8 cellular contexts compared by ENCODE assay signal in genomic region chr11:67504023-67504949, GRCh38. TPM values are rescaled to one million over a fixed set of nuclear protein-coding genes. Genes with fewer than 3 reads are reported as not detected.
DNase-seq lines count a peak whose midpoint lies in the region; ATAC-seq and TF ChIP-seq lines count a peak whose summit lies in the region.

No MANE protein-coding gene starts in this region.

- no peaks in the 10 kb centered on the region for H3K9me3 ChIP-seq in adrenal gland (replicated peaks in 1 of 3)

- TF ChIP-seq POLR2A in adrenal gland (IDR thresholded peaks at IDR 0.05): no peak

- H3K27ac ChIP-seq in adrenal gland: peak overlapping the region; percentile 89 to 99 (median 98)

- H3K36me3 ChIP-seq in adrenal gland (replicated peaks in 1 of 2): no peaks in the 10 kb centered on the region

- H3K27me3 ChIP-seq in adrenal gland: no peaks in the 10 kb centered on the region

- TF ChIP-seq CTCF in adrenal gland (IDR thresholded peaks at IDR 0.05): no peak

- peak overlapping the region in 3 of 4 donors; percentile 13 to 83 (median 44) for H3K4me3 ChIP-seq in adrenal gland

- intact Hi-C loops in adrenal gland (cut with DNase I): loop anchor here in 1 of 2 donors (5.0 kb wide), 1 partner anchor 107 kb away; no protein-coding TSS in a partner anchor

- WGBS in adrenal gland, 4 donors: 2 to 12% (median 3%) methylated on average over 15 to 99 of the region's 99 CpGs

- peak; percentile 55 for DNase-seq in NCI-H2227 (lab: John Stamatoyannopoulos, UW; ENCODE audit: unreplicated experiment)
- no peak for DNase-seq in NCI-H2227 treated with DMSO at 0.1 percent for 48 hours (lab: John Stamatoyannopoulos, UW)
- peak; percentile 86 for DNase-seq in NCI-H69 (lab: John Stamatoyannopoulos, UW)
- DNase-seq in adrenal gland: peak in 4 of 7 donors; percentile 61 to 74 (median 70)
- DNase-seq in iPS-NIHi11 (ENCODE audit: low spot score): peak; percentile 77
- DNase-seq in stimulated activated CD4-positive, alpha-beta T cell treated with anti-CD3 and anti-CD28 coated beads, Interleukin-4, amount 100 ng/mL, for 4 hours: peak; percentile 12 to 44
- DNase-seq in SW480 (ENCODE audit: low spot score): no peak

- peaks cover 27 to 43% of the 10 kb centered on the region in 2 donors for H3K4me1 ChIP-seq in adrenal gland (replicated peaks in 1 of 2)

- no peak for ATAC-seq in HG02970 (IDR thresholded peaks at IDR 0.05; ENCODE audit: low FRiP score, unreplicated experiment)

RNA-seq across cellular contexts. Expression of gene PITPNM1, which starts 0.9 kb away (rescaled TPM):
- total RNA-seq in adrenal gland: 100 to 1,000 TPM in 1 of 8 donors, 10 to 100 TPM in 7; 24.8 to 146 (median 53.3) TPM
- polyA plus RNA-seq in adrenal gland: 10 to 100 TPM; 42.6 to 70.9 (median 62.1) TPM

RNA-seq across cellular contexts. Expression of gene CDK2AP2, which starts 3.7 kb away (rescaled TPM):
- total RNA-seq in adrenal gland: 100 to 1,000 TPM in 1 of 8 donors, 10 to 100 TPM in 7; 34.0 to 218 (median 56.3) TPM
- 100 to 1,000 TPM in 1 of 3 donors, 10 to 100 TPM in 2; 55.4 to 110 (median 85.6) TPM for polyA plus RNA-seq in adrenal gland

RNA-seq across cellular contexts. Expression of gene CABP2, which starts 19.0 kb away (rescaled TPM):
- not detected for total RNA-seq in adrenal gland
- polyA plus RNA-seq in adrenal gland: not detected

RNA-seq across cellular contexts. Expression of gene AIP, which starts 21.5 kb away (rescaled TPM):
- 100 to 1,000 TPM in 2 of 8 donors, 10 to 100 TPM in 6; 62.0 to 114 (median 83.9) TPM for total RNA-seq in adrenal gland
- 100 to 1,000 TPM in 2 of 3 donors, 10 to 100 TPM in 1; 35.3 to 152 (median 119) TPM for polyA plus RNA-seq in adrenal gland

RNA-seq across cellular contexts. Expression of gene TMEM134, which starts 35.2 kb away (rescaled TPM):
- total RNA-seq in adrenal gland: 100 to 1,000 TPM in 3 of 8 donors, 10 to 100 TPM in 5; 73.6 to 257 (median 98.0) TPM
- polyA plus RNA-seq in adrenal gland: 100 to 1,000 TPM in 2 of 3 donors, 10 to 100 TPM in 1; 15.5 to 103 (median 102) TPM

Comparison
In these comparisons a context has a peak if more than half of its experiments do, and no peak if none do; other contexts are left out.
1. DNase-seq: peak in NCI-H2227 (single experiment), NCI-H69 (single experiment), adrenal gland (4 of 7), iPS-NIHi11 (single experiment) and stimulated activated CD4-positive, alpha-beta T cell treated with anti-CD3 and anti-CD28 coated beads, Interleukin-4, amount 100 ng/mL, for 4 hours (2 of 2); none in NCI-H2227 treated with DMSO at 0.1 percent for 48 hours (single experiment) and SW480 (single experiment).